ENCODE assay signal across 7 cellular contexts in the genomic region with DNA sequence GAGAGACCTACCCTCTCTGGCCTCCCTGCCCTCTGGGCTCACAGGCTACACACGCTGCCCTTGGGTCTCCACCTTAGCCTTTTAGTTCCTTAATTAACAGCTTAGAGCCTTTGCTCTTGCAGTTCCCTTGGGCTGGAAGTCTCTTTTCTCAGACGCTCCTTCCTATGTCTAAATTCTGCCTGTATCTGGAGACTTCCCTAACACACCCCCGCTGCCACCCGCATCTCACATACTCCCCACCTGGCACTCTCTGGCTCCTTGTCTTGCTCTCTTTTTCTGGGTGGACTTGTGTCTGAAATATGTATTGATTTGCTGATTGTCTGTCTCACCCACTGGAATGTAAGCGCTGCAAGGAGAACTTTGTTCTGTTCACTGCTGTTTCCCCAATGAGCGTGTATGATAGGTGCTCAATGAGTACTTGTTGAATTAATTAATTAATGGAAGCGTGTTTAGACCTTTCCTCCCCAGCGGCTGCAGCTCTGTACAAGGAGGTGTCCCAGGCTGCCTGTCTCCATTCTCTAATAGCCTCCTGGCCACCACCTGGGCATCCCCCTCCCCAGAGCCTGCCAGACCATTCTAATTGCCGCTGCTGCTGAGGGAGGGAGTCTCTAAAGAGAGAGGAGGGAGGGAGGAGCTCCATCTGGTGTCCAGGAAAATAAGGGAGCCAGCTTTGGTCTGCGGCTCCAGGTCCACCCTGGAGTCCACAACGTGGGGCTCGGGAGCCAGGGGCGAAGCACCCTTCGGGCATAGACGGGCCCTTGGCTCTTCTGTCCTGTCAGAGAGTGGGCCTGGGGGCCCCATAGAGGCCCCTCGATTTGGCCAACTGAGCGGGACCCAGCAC.
A peak's percentile ranks its signal among the peaks of the same experiment; 100 is the strongest.
DNase-seq lines count a peak whose midpoint lies in the region; ATAC-seq and TF ChIP-seq lines count a peak whose summit lies in the region.

No MANE protein-coding gene starts in this region.

- WGBS in thyroid gland, 2 donors: 43 to 55% methylated on average over 15 of the region's 17 CpGs

- no peak for ATAC-seq in GM18498 (IDR thresholded peaks at IDR 0.05; ENCODE audit: unreplicated experiment)
- ATAC-seq in activated CD8-positive, alpha-beta T cell treated with anti-CD3 and anti-CD28 coated beads for 36 hours: no peak
- no peak for ATAC-seq in HG03097 (IDR thresholded peaks at IDR 0.05; ENCODE audit: low FRiP score, unreplicated experiment)

- H3K9me3 ChIP-seq in thyroid gland: no peaks in the 10 kb centered on the region

- intact Hi-C loops in thyroid gland (cut with DNase I): no loop called here
- intact Hi-C loops in activated CD8-positive, alpha-beta T cell treated with anti-CD3 and anti-CD28 coated beads for 36 hours (cut with micrococcal nuclease): no loop called here

- peaks cover 11 to 15% of the 10 kb centered on the region in 2 donors for H3K4me1 ChIP-seq in thyroid gland

- no peak overlapping the region for H3K27ac ChIP-seq in thyroid gland

- no peaks in the 10 kb centered on the region for H3K27me3 Mint-ChIP-seq in activated CD8-positive, alpha-beta T cell treated with anti-CD3 and anti-CD28 coated beads for 36 hours

- H3K36me3 ChIP-seq in thyroid gland: no peaks in the 10 kb centered on the region

- no peaks in the 10 kb centered on the region for H3K9me3 Mint-ChIP-seq in activated CD8-positive, alpha-beta T cell treated with anti-CD3 and anti-CD28 coated beads for 36 hours

- POLR2A ChIA-PET in activated CD8-positive, alpha-beta T cell treated with anti-CD3 and anti-CD28 coated beads for 36 hours (lab: Charles Lee): no interaction called here

- peak; percentile 27 for DNase-seq in LHCN-M2 (ENCODE audit: low read depth)
- peak; percentile 41 to 47 for DNase-seq in cardiac fibroblast (ENCODE audit: low read depth in 2 of 2)
- DNase-seq in iris pigment epithelial cell (ENCODE audit: low read depth): peak; percentile 15
- DNase-seq in thyroid gland: peak; percentile 4 to 27
- no peak for DNase-seq in activated CD8-positive, alpha-beta T cell treated with anti-CD3 and anti-CD28 coated beads for 36 hours

- H3K4me1 Mint-ChIP-seq in activated CD8-positive, alpha-beta T cell treated with anti-CD3 and anti-CD28 coated beads for 36 hours (ENCODE audit: low read depth): no peaks in the 10 kb centered on the region

- H3K27ac Mint-ChIP-seq in activated CD8-positive, alpha-beta T cell treated with anti-CD3 and anti-CD28 coated beads for 36 hours: no peak overlapping the region

- CTCF ChIA-PET in activated CD8-positive, alpha-beta T cell treated with anti-CD3 and anti-CD28 coated beads for 36 hours (lab: Charles Lee): no interaction called here

- no peaks in the 10 kb centered on the region for H3K36me3 Mint-ChIP-seq in activated CD8-positive, alpha-beta T cell treated with anti-CD3 and anti-CD28 coated beads for 36 hours (ENCODE audit: low read depth)

- peak; percentile 62 for TF ChIP-seq CTCF in cardiac fibroblast (IDR thresholded peaks at IDR 0.05; ENCODE audit: low read depth, low read length)
- TF ChIP-seq CTCF in thyroid gland (IDR thresholded peaks at IDR 0.05): peak in 1 of 6 experiments; percentile 24
- TF ChIP-seq CTCF in activated CD8-positive, alpha-beta T cell treated with anti-CD3 and anti-CD28 coated beads for 36 hours (IDR thresholded peaks at IDR 0.05): no peak

- H3K4me3 ChIP-seq in cardiac fibroblast (replicated peaks in 1 of 2; ENCODE audit: low read depth in 2 of 2, low read length in 2 of 2) (no peak overlapping the region), thyroid gland (replicated peaks in 1 of 3) (no peak overlapping the region)

- H3K27me3 ChIP-seq in thyroid gland: no peaks in the 10 kb centered on the region

- H3K4me3 Mint-ChIP-seq in activated CD8-positive, alpha-beta T cell treated with anti-CD3 and anti-CD28 coated beads for 36 hours: no peak overlapping the region

- TF ChIP-seq POLR2A in thyroid gland (IDR thresholded peaks at IDR 0.05): no peak
